20 cellular contexts compared by ENCODE assay signal in the genomic region with DNA sequence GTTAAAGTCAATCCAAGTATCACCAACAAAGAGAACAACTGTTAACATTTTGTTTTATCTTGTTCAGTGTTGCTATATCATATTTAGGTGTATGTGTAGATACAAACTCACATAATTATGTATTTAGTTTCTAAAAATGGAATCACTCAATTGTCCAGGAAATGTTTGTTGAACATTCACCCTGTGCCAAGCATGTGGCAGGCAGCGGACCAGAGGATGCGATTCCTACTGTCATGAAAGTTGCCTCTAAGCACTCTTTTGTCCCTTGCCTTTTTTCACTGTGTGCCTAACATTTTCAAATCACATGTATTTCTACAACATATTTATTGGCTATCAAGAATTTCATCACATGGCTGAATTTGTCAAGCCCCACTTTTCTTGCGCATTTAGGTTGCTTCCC. TPM values are rescaled to one million over a fixed set of nuclear protein-coding genes. Genes with fewer than 3 reads are reported as not detected.
"Had no signal": no experiment of that assay in that cellular context is flagged by ENCODE, and none has a peak within 500 bp of the region (broad histone marks: within the 10 kb centered on the region; RNA-seq: fewer than 3 reads in every experiment).

No MANE protein-coding gene starts in this region.

- H3K27ac Mint-ChIP-seq: immature natural killer cell had no signal

- H3K27me3 ChIP-seq: dorsolateral prefrontal cortex, gastrocnemius medialis, heart right ventricle, spleen, thyroid gland, upper lobe of left lung, vagina had no signal

- H3K36me3 Mint-ChIP-seq: immature natural killer cell had no signal

- H3K4me3 Mint-ChIP-seq: immature natural killer cell, nephron progenitor cell had no signal

- H3K4me1 Mint-ChIP-seq: immature natural killer cell had no signal

- DNase-seq: cortex of kidney; effector memory CD4-positive, alpha-beta T cell; gastrocnemius medialis; heart right ventricle; immature natural killer cell; left ventricle myocardium superior; mesenchymal stem cell; midbrain; spleen; stimulated activated CD4-positive, alpha-beta T cell treated with anti-CD3 and anti-CD28 coated beads, Interleukin-15, amount 100 ng/mL, for 24 hours; stimulated activated CD4-positive, alpha-beta T cell treated with anti-CD3 and anti-CD28 coated beads, Interleukin-1b, Interleukin-23, amount 100 ng/mL, for 48 hours; stimulated activated CD4-positive, alpha-beta T cell treated with anti-CD3 and anti-CD28 coated beads, Interleukin-4, amount 100 ng/mL, for 24 hours; stimulated activated naive CD4-positive, alpha-beta T cell had no signal

- ATAC-seq: gastrocnemius medialis, left ventricle myocardium superior, sciatic nerve had no signal

- H3K4me3 ChIP-seq: dorsolateral prefrontal cortex, gastrocnemius medialis, heart right ventricle, lung, spleen, thyroid gland, upper lobe of left lung, vagina had no signal

- H3K36me3 ChIP-seq: gastrocnemius medialis, heart right ventricle, spleen, thyroid gland, upper lobe of left lung, vagina had no signal

- H3K4me1 ChIP-seq: gastrocnemius medialis, upper lobe of left lung, vagina had no signal

- H3K9me3 ChIP-seq: gastrocnemius medialis, spleen, thyroid gland, upper lobe of left lung, vagina had no signal

- H3K27ac ChIP-seq: dorsolateral prefrontal cortex, gastrocnemius medialis, heart right ventricle, upper lobe of left lung, vagina had no signal

- H3K9me3 Mint-ChIP-seq: immature natural killer cell had no signal

RNA-seq across cellular contexts. Expression of a gene that starts 16.9 kb away (rescaled TPM):
- polyA plus RNA-seq: immature natural killer cell had no signal
